21 cellular contexts compared by ENCODE assay signal in genomic region chr9:88551546-88552137, GRCh38. TPM values are rescaled to one million over a fixed set of nuclear protein-coding genes. Genes with fewer than 3 reads are reported as not detected.
DNase-seq lines count a peak whose midpoint lies in the region; FAIRE-seq and TF ChIP-seq lines count a peak whose summit lies in the region.
"Had no signal": no experiment of that assay in that cellular context is flagged by ENCODE, and none has a peak within 500 bp of the region (broad histone marks: within the 10 kb centered on the region; RNA-seq: fewer than 3 reads in every experiment).

No MANE protein-coding gene starts in this region.

- peaks cover 37% of the 10 kb centered on the region for H3K36me3 Mint-ChIP-seq in HFFc6 (ENCODE audit: low read depth)
- H3K36me3 Mint-ChIP-seq in nephron progenitor cell (ENCODE audit: low read depth): peaks cover 7% of the 10 kb centered on the region
- no peaks in the 10 kb centered on the region for H3K36me3 Mint-ChIP-seq in activated naive CD4-positive, alpha-beta T cell treated with anti-CD3 and anti-CD28 coated beads, Interleukin-2, amount 10 ng/mL, durations not matched to agents 7 days and 5 days
- H3K36me3 Mint-ChIP-seq: CD4-positive, CD25-positive, alpha-beta regulatory T cell had no signal

- H3K36me3 ChIP-seq in H1 (ENCODE audit: control insufficient read depth in 2 of 4, insufficient read depth in 4 of 4, low read length in 3 of 4): no peaks in the 10 kb centered on the region
- H3K36me3 ChIP-seq: HAP-1 had no signal

- no peaks in the 10 kb centered on the region for H3K27me3 Mint-ChIP-seq in HFFc6 (ENCODE audit: insufficient read depth)
- H3K27me3 Mint-ChIP-seq in nephron progenitor cell (ENCODE audit: low read depth, poor library complexity): peaks cover 14% of the 10 kb centered on the region
- H3K27me3 Mint-ChIP-seq in activated naive CD4-positive, alpha-beta T cell treated with anti-CD3 and anti-CD28 coated beads, Interleukin-2, amount 10 ng/mL, durations not matched to agents 7 days and 5 days: peaks cover 19% of the 10 kb centered on the region

- H3K4me1 ChIP-seq in H1 (replicated peaks in 1 of 4; ENCODE audit: control insufficient read depth in 3 of 4, insufficient read depth in 4 of 4, low read length in 3 of 4): peaks cover 2 to 6% (median 4%) of the 10 kb centered on the region in 4 experiments; a peak in 4 of 7 replicates
- H3K4me1 ChIP-seq: A549, HAP-1 had no signal

- no peaks in the 10 kb centered on the region for H3K9me3 ChIP-seq in H1 (ENCODE audit: insufficient read depth in 2 of 2, low read depth in 1 of 2, low read length in 1 of 2)
- H3K9me3 ChIP-seq: HAP-1 had no signal

- H3K4ac ChIP-seq in H1 (replicated peaks; ENCODE audit: insufficient read length, low read depth, low read length): no peak overlapping the region

- no peak for TF ChIP-seq EP300 in H1 (IDR thresholded peaks at IDR 0.05; ENCODE audit: borderline replicate concordance in 1 of 2, low read depth in 2 of 2, low read length in 2 of 2)

- no peak overlapping the region for H2BK120ac ChIP-seq in H1 (replicated peaks; ENCODE audit: low read depth, low read length)

- no peak overlapping the region for H4K8ac ChIP-seq in H1 (ENCODE audit: extremely low read depth, insufficient read depth, low read length)

- 0 out of 2 replicates have a peak overlapping the region, but pooled peaks have one; percentile 2 for H3K18ac ChIP-seq in H1 (ENCODE audit: extremely low read depth, low read length)

- peak; percentile 50 for DNase-seq in ELF-1 (ENCODE audit: low read depth, low spot score)
- no peak for DNase-seq in HFFc6
- DNase-seq in H1 (ENCODE audit: low read depth in 1 of 2, low spot score in 2 of 2): no peak
- DNase-seq in nephron progenitor cell: no peak
- DNase-seq in activated naive CD4-positive, alpha-beta T cell treated with anti-CD3 and anti-CD28 coated beads, Interleukin-2, amount 10 ng/mL, durations not matched to agents 7 days and 5 days: no peak
- DNase-seq in 8988T: no peak
- DNase-seq in retina: no peak
- DNase-seq: CD4-positive, CD25-positive, alpha-beta regulatory T cell; EL; IMR-90; NCI-H1092 treated with DMSO at 0.1 percent for 48 hours; NCI-H2081; NCI-H2171; NCI-H345; NCI-H524 treated with DMSO at 0.1 percent for 48 hours; NCI-H82; SIG-M5 had no signal

- H3K4me3 Mint-ChIP-seq in HFFc6 (no peak overlapping the region), nephron progenitor cell (no peak overlapping the region)
- H3K4me3 Mint-ChIP-seq in activated naive CD4-positive, alpha-beta T cell treated with anti-CD3 and anti-CD28 coated beads, Interleukin-2, amount 10 ng/mL, durations not matched to agents 7 days and 5 days: no peak overlapping the region
- H3K4me3 Mint-ChIP-seq: CD4-positive, CD25-positive, alpha-beta regulatory T cell had no signal

- no peak overlapping the region for H3K4me3 ChIP-seq in H1 (ENCODE audit: extremely low read depth in 1 of 4, insufficient read depth in 2 of 4, low read depth in 3 of 4, low read length in 4 of 4)
- H3K4me3 ChIP-seq: A549, HAP-1 had no signal

- no peak overlapping the region for H2BK12ac ChIP-seq in H1 (ENCODE audit: low read depth, low read length)

- no peaks in the 10 kb centered on the region for H3K27me3 ChIP-seq in H1 (replicated peaks in 1 of 4; ENCODE audit: control insufficient read depth in 3 of 4, extremely low read depth in 1 of 4, insufficient read depth in 3 of 4, low read length in 3 of 4)

- H4K5ac ChIP-seq in H1 (ENCODE audit: insufficient read length, low read depth, low read length): no peak overlapping the region

- no peaks in the 10 kb centered on the region for H4K20me1 ChIP-seq in H1 (replicated peaks in 1 of 2; ENCODE audit: control insufficient read depth in 1 of 2, insufficient read depth in 2 of 2, low read length in 2 of 2)

- H3K9ac ChIP-seq in H1 (replicated peaks in 1 of 4; ENCODE audit: extremely low read depth in 1 of 4, low read depth in 3 of 4, low read length in 3 of 4): no peak overlapping the region
- H3K9ac ChIP-seq: KMS-11 had no signal

- no peak for TF ChIP-seq POLR2A in H1 (IDR thresholded peaks at IDR 0.05; ENCODE audit: control extremely low read depth in 1 of 2, low read depth in 2 of 2, low read length in 2 of 2)

- no peak for FAIRE-seq in H1 (lab: Jason Lieb, UNC)
- FAIRE-seq: A549, HTR-8/SVneo had no signal

- H3K27ac Mint-ChIP-seq in HFFc6: 0 out of 2 replicates have a peak overlapping the region, but pooled peaks have one; percentile 5
- peak overlapping the region; percentile 2 for H3K27ac Mint-ChIP-seq in nephron progenitor cell
- no peak overlapping the region for H3K27ac Mint-ChIP-seq in activated naive CD4-positive, alpha-beta T cell treated with anti-CD3 and anti-CD28 coated beads, Interleukin-2, amount 10 ng/mL, durations not matched to agents 7 days and 5 days
- H3K27ac Mint-ChIP-seq: CD4-positive, CD25-positive, alpha-beta regulatory T cell had no signal

- no peak overlapping the region for H3K23ac ChIP-seq in H1 (ENCODE audit: insufficient read length)

- H3K4me1 Mint-ChIP-seq in HFFc6 (ENCODE audit: low read depth): peaks cover 27% of the 10 kb centered on the region
- H3K4me1 Mint-ChIP-seq in nephron progenitor cell: peaks cover 26% of the 10 kb centered on the region
- H3K4me1 Mint-ChIP-seq in activated naive CD4-positive, alpha-beta T cell treated with anti-CD3 and anti-CD28 coated beads, Interleukin-2, amount 10 ng/mL, durations not matched to agents 7 days and 5 days: no peaks in the 10 kb centered on the region
- H3K4me1 Mint-ChIP-seq: CD4-positive, CD25-positive, alpha-beta regulatory T cell had no signal

- H3K79me2 ChIP-seq in H1 (ENCODE audit: control insufficient read depth in 1 of 2, insufficient read depth in 2 of 2, low read length in 2 of 2): no peaks in the 10 kb centered on the region

- TF ChIP-seq CTCF in HFFc6 (IDR thresholded peaks at IDR 0.05) (no peak), H1 (IDR thresholded peaks at IDR 0.05; ENCODE audit: control extremely low read depth in 1 of 3, insufficient read depth in 1 of 3, low read depth in 1 of 3, low read length in 3 of 3) (no peak), nephron progenitor cell (IDR thresholded peaks at IDR 0.05) (no peak)

- no peak overlapping the region for H4K91ac ChIP-seq in H1 (replicated peaks; ENCODE audit: insufficient read length, low read length)

- 31% methylated on average over 2 of the region's 2 CpGs; no CpG with 5 or more reads in 1 of the 2 experiments for WGBS in H1 (ENCODE audit: extremely low coverage in 1 of 2, insufficient coverage in 1 of 2, insufficient read length in 1 of 2, insufficient replicate concordance in 2 of 2, low coverage in 1 of 2, low lambda C conversion rate in 2 of 2, missing lambda C conversion rate in 1 of 2), 2 experiments

- H3K56ac ChIP-seq in H1 (replicated peaks; ENCODE audit: insufficient read length, low read depth, low read length): no peak overlapping the region

- H2AK5ac ChIP-seq in H1 (ENCODE audit: low read depth, low read length): no peak overlapping the region

- H3K9me3 Mint-ChIP-seq in HFFc6 (no peaks in the 10 kb centered on the region), nephron progenitor cell (peaks cover 21% of the 10 kb centered on the region)
- H3K9me3 Mint-ChIP-seq in activated naive CD4-positive, alpha-beta T cell treated with anti-CD3 and anti-CD28 coated beads, Interleukin-2, amount 10 ng/mL, durations not matched to agents 7 days and 5 days: no peaks in the 10 kb centered on the region

- H3K4me2 ChIP-seq in H1 (ENCODE audit: insufficient read depth in 1 of 2, low read depth in 2 of 2, low read length in 2 of 2): peak overlapping the region in 1 of 2 experiments; percentile 52; a peak in 1 of 4 replicates
- H3K4me2 ChIP-seq: A549, KMS-11 had no signal

- no peak overlapping the region for H2AFZ ChIP-seq in H1 (ENCODE audit: low read length)

- no peak overlapping the region for H2BK15ac ChIP-seq in H1 (ENCODE audit: low read length)

- POLR2A ChIA-PET in H1 (lab: Charles Lee; ENCODE audit: partially characterized antibody): no interaction called here

- H3K79me1 ChIP-seq in H1 (ENCODE audit: low read depth, low read length): no peaks in the 10 kb centered on the region

- H2BK20ac ChIP-seq in H1 (ENCODE audit: low read length): no peak overlapping the region

- CTCF ChIA-PET in H1 (lab: Charles Lee; ENCODE audit: partially characterized antibody): interaction anchor here (0.6 to 1.6 kb wide), 5 partner anchors 10 to 362 kb away, joined by 3 to 5 read pairs (median 3); no protein-coding TSS in a partner anchor
- CTCF ChIA-PET in activated naive CD4-positive, alpha-beta T cell treated with anti-CD3 and anti-CD28 coated beads, Interleukin-2, amount 10 ng/mL, durations not matched to agents 7 days and 5 days (lab: Charles Lee): no interaction called here

- no peak overlapping the region for H3K27ac ChIP-seq in H1 (ENCODE audit: low read depth, low read length)
- H3K27ac ChIP-seq: A549, KMS-11 had no signal

- no peaks in the 10 kb centered on the region for H3K23me2 ChIP-seq in H1 (ENCODE audit: low read depth, low read length)

- no peak overlapping the region for H3K14ac ChIP-seq in H1 (ENCODE audit: insufficient read length)

- TF ChIP-seq RAD21 in H1 (IDR thresholded peaks at IDR 0.05 in 1 of 2, conservative IDR thresholded peaks at IDR 0.05 in 1 of 2; ENCODE audit: low read depth in 2 of 2, low read length in 2 of 2): no peak

- H2BK5ac ChIP-seq in H1 (ENCODE audit: low read depth, low read length): no peak overlapping the region

RNA-seq across cellular contexts. Expression of gene NXNL2, which starts 16.7 kb away (rescaled TPM):
- 1 to 10 TPM; 5.4 to 8.8 (median 8.2) TPM for total RNA-seq in HFFc6 (2021; fragmentation: NEBNext Ultra II Directional; extraction: Animal tissue kit (Norgen Biotek cat#: 25700))
- total RNA-seq in H1 (2021; fragmentation: NEBNext Ultra II Directional; extraction: Animal tissue kit (Norgen Biotek cat#: 25700)): 1.9 and 2.1 TPM in 2 replicates
- polyA plus RNA-seq in H1 (2011; rRNA removed): 2.6 and 5.6 TPM in 2 replicates
- 3.4 TPM for polyA plus RNA-seq in H1 (2011; cell fraction: cytosol; rRNA removed)
- polyA plus RNA-seq in H1 (2011; cell fraction: nucleus; rRNA removed): 4.7 TPM
- 0.58 to 1.6 TPM (median 1.2 TPM) in 4 replicates for polyA plus RNA-seq in H1 (2012, experiment 1 of 2)
- 0.41 TPM for polyA plus RNA-seq in H1 (2012, experiment 2 of 2)
- polyA plus RNA-seq in H1 (2013, experiment 1 of 2): 1.3 TPM
- 0.98 TPM for polyA plus RNA-seq in H1 (2013, experiment 2 of 2)
- 0.61 and 0.98 TPM in 2 replicates for polyA minus RNA-seq in H1 (2011; rRNA and poly(A)+ RNA removed)
- 1.2 TPM for polyA minus RNA-seq in H1 (2011; cell fraction: cytosol; rRNA and poly(A)+ RNA removed)
- polyA minus RNA-seq in H1 (2011; cell fraction: nucleus; rRNA and poly(A)+ RNA removed): 6.5 TPM
- total RNA-seq: CD4-positive, CD25-positive, alpha-beta regulatory T cell had no signal
- polyA plus RNA-seq: CD4-positive, CD25-positive, alpha-beta regulatory T cell had no signal
